In genomic region chr2:76932550-76932949, GRCh38 we compare ENCODE assay signal across 6 cellular contexts.
"Had no signal": no experiment of that assay in that cellular context is flagged by ENCODE, and none has a peak within 500 bp of the region (broad histone marks: within the 10 kb centered on the region; RNA-seq: fewer than 3 reads in every experiment).

No MANE protein-coding gene starts in this region.

- FAIRE-seq: HTR-8/SVneo, K562 had no signal

- ATAC-seq: K562 had no signal

- H3K4me3 ChIP-seq: K562 had no signal

- H3K27ac ChIP-seq: HL-60 had no signal

- DNase-seq: IMR-90, KBM-7, KG1 had no signal
